In the genomic region with DNA sequence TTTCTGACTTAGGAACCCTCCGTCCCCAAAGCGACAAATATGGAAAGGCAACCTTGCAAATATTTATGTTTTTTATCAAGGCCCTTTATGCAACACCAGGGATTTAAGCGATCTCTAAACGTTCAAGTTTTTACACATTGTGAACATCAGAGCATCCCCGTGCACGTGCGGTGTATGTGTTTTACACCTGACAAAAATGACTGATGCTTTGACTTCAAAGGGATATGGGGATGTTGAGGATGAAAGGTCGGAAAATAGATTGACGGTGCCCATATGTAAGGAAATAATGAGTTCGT, we compare ENCODE assay signal across 1 cellular context.
TF ChIP-seq lines count a peak whose summit lies in the region.

No MANE protein-coding gene starts in this region.

TF ChIP-seq in K562, 482 proteins besides CTCF, POLR2A, EP300 and RAD21 (continued from another document):
- TF ChIP-seq, protein P1, sequence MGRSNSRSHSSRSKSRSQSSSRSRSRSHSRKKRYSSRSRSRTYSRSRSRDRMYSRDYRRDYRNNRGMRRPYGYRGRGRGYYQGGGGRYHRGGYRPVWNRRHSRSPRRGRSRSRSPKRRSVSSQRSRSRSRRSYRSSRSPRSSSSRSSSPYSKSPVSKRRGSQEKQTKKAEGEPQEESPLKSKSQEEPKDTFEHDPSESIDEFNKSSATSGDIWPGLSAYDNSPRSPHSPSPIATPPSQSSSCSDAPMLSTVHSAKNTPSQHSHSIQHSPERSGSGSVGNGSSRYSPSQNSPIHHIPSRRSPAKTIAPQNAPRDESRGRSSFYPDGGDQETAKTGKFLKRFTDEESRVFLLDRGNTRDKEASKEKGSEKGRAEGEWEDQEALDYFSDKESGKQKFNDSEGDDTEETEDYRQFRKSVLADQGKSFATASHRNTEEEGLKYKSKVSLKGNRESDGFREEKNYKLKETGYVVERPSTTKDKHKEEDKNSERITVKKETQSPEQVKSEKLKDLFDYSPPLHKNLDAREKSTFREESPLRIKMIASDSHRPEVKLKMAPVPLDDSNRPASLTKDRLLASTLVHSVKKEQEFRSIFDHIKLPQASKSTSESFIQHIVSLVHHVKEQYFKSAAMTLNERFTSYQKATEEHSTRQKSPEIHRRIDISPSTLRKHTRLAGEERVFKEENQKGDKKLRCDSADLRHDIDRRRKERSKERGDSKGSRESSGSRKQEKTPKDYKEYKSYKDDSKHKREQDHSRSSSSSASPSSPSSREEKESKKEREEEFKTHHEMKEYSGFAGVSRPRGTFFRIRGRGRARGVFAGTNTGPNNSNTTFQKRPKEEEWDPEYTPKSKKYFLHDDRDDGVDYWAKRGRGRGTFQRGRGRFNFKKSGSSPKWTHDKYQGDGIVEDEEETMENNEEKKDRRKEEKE (IDR thresholded peaks at IDR 0.05; ENCODE audit: borderline replicate concordance in 1 of 2, control insufficient read depth in 1 of 2, low read depth in 2 of 2, low read length in 1 of 2), result no peak
- no peak for TF ChIP-seq TAL1 (IDR thresholded peaks at IDR 0.05)
- TF ChIP-seq ELF1 (tag; IDR thresholded peaks at IDR 0.05), result no peak
